ENCODE assay signal across 31 cellular contexts in genomic region chr2:183022711-183023110, GRCh38.
"Had no signal": no experiment of that assay in that cellular context is flagged by ENCODE, and none has a peak within 500 bp of the region (broad histone marks: within the 10 kb centered on the region; RNA-seq: fewer than 3 reads in every experiment).

No MANE protein-coding gene starts in this region.

- H3K9me3 Mint-ChIP-seq: activated CD4-positive, alpha-beta memory T cell treated with anti-CD3 and anti-CD28 coated beads, Interleukin-2, amount 10 ng/mL, durations not matched to agents 7 days and 5 days; activated naive CD8-positive, alpha-beta T cell treated with anti-CD3 and anti-CD28 coated beads for 36 hours; activated T-cell treated with anti-CD3 and anti-CD28 coated beads, Interleukin-2, amount 50 U/mL, for 72 hours; activated T-helper 17 cell treated with anti-CD3 and anti-CD28 coated beads, Interleukin-2, amount 50 U/mL, for 72 hours had no signal

- H3K27me3 ChIP-seq: brain microvascular endothelial cell had no signal

- DNase-seq: activated CD4-positive, alpha-beta memory T cell treated with anti-CD3 and anti-CD28 coated beads, Interleukin-2, amount 10 ng/mL, durations not matched to agents 7 days and 5 days; activated CD4-positive, alpha-beta T cell treated with anti-CD3 and anti-CD28 coated beads for 1 hour; activated CD4-positive, alpha-beta T cell treated with anti-CD3 and anti-CD28 coated beads for 48 hours; activated CD4-positive, CD25-positive, alpha-beta regulatory T cell; activated CD8-positive, alpha-beta memory T cell treated with anti-CD3 and anti-CD28 coated beads for 24 hours; activated CD8-positive, alpha-beta memory T cell treated with anti-CD3 and anti-CD28 coated beads, Interleukin-2, amount 10 ng/mL, durations not matched to agents 7 days and 5 days; activated CD8-positive, alpha-beta memory T cell treated with anti-CD3 and anti-CD28 coated beads, Interleukin-2, amount 50 U/mL, for 48 hours; activated effector memory CD4-positive, alpha-beta T cell treated with anti-CD3 and anti-CD28 coated beads, Interleukin-2, amount 50 U/mL, for 16 hours; activated naive CD4-positive, alpha-beta T cell; activated naive CD4-positive, alpha-beta T cell treated with anti-CD3 and anti-CD28 coated beads, Interleukin-2, amount 50 U/mL, for 16 hours; activated naive CD8-positive, alpha-beta T cell treated with anti-CD3 and anti-CD28 coated beads for 36 hours; activated T-cell treated with anti-CD3 and anti-CD28 coated beads, Interleukin-2, amount 50 U/mL, for 72 hours; amniotic stem cell; aorta; brain microvascular endothelial cell; Karpas-422; KBM-7; NCI-H1105; NCI-H1417 treated with DMSO at 0.1 percent for 48 hours; NCI-H187 treated with DMSO at 0.1 percent for 48 hours; NCI-H2081; NCI-H2171 treated with DMSO at 0.1 percent for 48 hours; NCI-H226; NCI-H446 treated with DMSO at 0.1 percent for 48 hours; NCI-H524; NCI-H69; SIG-M5; T1000; WERI-Rb-1 had no signal

- H3K4me3 Mint-ChIP-seq: activated CD4-positive, alpha-beta memory T cell treated with anti-CD3 and anti-CD28 coated beads, Interleukin-2, amount 10 ng/mL, durations not matched to agents 7 days and 5 days; activated CD8-positive, alpha-beta memory T cell treated with anti-CD3 and anti-CD28 coated beads, Interleukin-2, amount 10 ng/mL, durations not matched to agents 7 days and 5 days; activated naive CD8-positive, alpha-beta T cell treated with anti-CD3 and anti-CD28 coated beads for 36 hours; activated T-cell treated with anti-CD3 and anti-CD28 coated beads, Interleukin-2, amount 50 U/mL, for 72 hours; activated T-helper 17 cell treated with anti-CD3 and anti-CD28 coated beads, Interleukin-2, amount 50 U/mL, for 72 hours had no signal

- H3K27me3 Mint-ChIP-seq: activated CD4-positive, alpha-beta memory T cell treated with anti-CD3 and anti-CD28 coated beads, Interleukin-2, amount 10 ng/mL, durations not matched to agents 7 days and 5 days; activated T-helper 17 cell treated with anti-CD3 and anti-CD28 coated beads, Interleukin-2, amount 50 U/mL, for 72 hours had no signal

- H3K4me1 Mint-ChIP-seq: activated CD4-positive, alpha-beta memory T cell treated with anti-CD3 and anti-CD28 coated beads, Interleukin-2, amount 10 ng/mL, durations not matched to agents 7 days and 5 days; activated CD8-positive, alpha-beta memory T cell treated with anti-CD3 and anti-CD28 coated beads, Interleukin-2, amount 10 ng/mL, durations not matched to agents 7 days and 5 days; activated naive CD8-positive, alpha-beta T cell treated with anti-CD3 and anti-CD28 coated beads for 36 hours; activated T-helper 17 cell treated with anti-CD3 and anti-CD28 coated beads, Interleukin-2, amount 50 U/mL, for 72 hours had no signal

- H3K27ac ChIP-seq: brain microvascular endothelial cell, WERI-Rb-1 had no signal

- ATAC-seq: activated CD8-positive, alpha-beta memory T cell treated with anti-CD3 and anti-CD28 coated beads, Interleukin-2, amount 10 ng/mL, durations not matched to agents 7 days and 5 days; activated T-cell treated with anti-CD3 and anti-CD28 coated beads, Interleukin-2, amount 50 U/mL, for 72 hours; activated T-helper 17 cell treated with anti-CD3 and anti-CD28 coated beads, Interleukin-2, amount 50 U/mL, for 72 hours; Panc1 had no signal

- H3K27ac Mint-ChIP-seq: activated CD4-positive, alpha-beta memory T cell treated with anti-CD3 and anti-CD28 coated beads, Interleukin-2, amount 10 ng/mL, durations not matched to agents 7 days and 5 days; activated CD8-positive, alpha-beta memory T cell treated with anti-CD3 and anti-CD28 coated beads, Interleukin-2, amount 10 ng/mL, durations not matched to agents 7 days and 5 days; activated naive CD8-positive, alpha-beta T cell treated with anti-CD3 and anti-CD28 coated beads for 36 hours; activated T-cell treated with anti-CD3 and anti-CD28 coated beads, Interleukin-2, amount 50 U/mL, for 72 hours; activated T-helper 17 cell treated with anti-CD3 and anti-CD28 coated beads, Interleukin-2, amount 50 U/mL, for 72 hours had no signal

- H3K36me3 Mint-ChIP-seq: activated CD8-positive, alpha-beta memory T cell treated with anti-CD3 and anti-CD28 coated beads, Interleukin-2, amount 10 ng/mL, durations not matched to agents 7 days and 5 days; activated naive CD8-positive, alpha-beta T cell treated with anti-CD3 and anti-CD28 coated beads for 36 hours had no signal
